Comparison of ENCODE assay signal across 24 cellular contexts in genomic region chr14:30191639-30192279, GRCh38.
"Had no signal": no experiment of that assay in that cellular context is flagged by ENCODE, and none has a peak within 500 bp of the region (broad histone marks: within the 10 kb centered on the region; RNA-seq: fewer than 3 reads in every experiment).

No MANE protein-coding gene starts in this region.

- H3K27ac ChIP-seq: adrenal gland, breast epithelium, colonic mucosa, dorsolateral prefrontal cortex, esophagus squamous epithelium, gastroesophageal sphincter, sigmoid colon, spleen, thoracic aorta had no signal

- H3K4me1 ChIP-seq: breast epithelium, colonic mucosa, esophagus squamous epithelium, spleen had no signal

- H3K36me3 ChIP-seq: adrenal gland, breast epithelium, colonic mucosa, esophagus squamous epithelium, gastroesophageal sphincter, sigmoid colon, spleen, thoracic aorta had no signal

- DNase-seq: activated CD4-positive, alpha-beta T cell treated with anti-CD3 and anti-CD28 coated beads, Interleukin-2, amount 50 U/mL, for 4 hours; activated CD8-positive, alpha-beta memory T cell treated with anti-CD3 and anti-CD28 coated beads for 24 hours; activated CD8-positive, alpha-beta memory T cell treated with anti-CD3 and anti-CD28 coated beads, Interleukin-2, amount 50 U/mL, for 4 hours; activated T-cell treated with anti-CD3 and anti-CD28 coated beads, Interleukin-2, amount 50 U/mL, for 24 hours; adrenal gland; colonic mucosa; dorsolateral prefrontal cortex; esophagus squamous epithelium; head of caudate nucleus; hypothalamus; islet precursor cell; left cardiac atrium; posterior cingulate gyrus; sigmoid colon; spleen; stimulated activated CD4-positive, alpha-beta T cell treated with anti-CD3 and anti-CD28 coated beads, Interleukin-4, amount 100 ng/mL, for 1 hour; stimulated activated naive CD4-positive, alpha-beta T cell; T1000 had no signal

- H3K27me3 ChIP-seq: adrenal gland, breast epithelium, colonic mucosa, dorsolateral prefrontal cortex, esophagus squamous epithelium, gastroesophageal sphincter, sigmoid colon, spleen had no signal

- H3K9me3 ChIP-seq: adrenal gland, breast epithelium, colonic mucosa, esophagus squamous epithelium, gastroesophageal sphincter, sigmoid colon, spleen, thoracic aorta had no signal

- H3K4me3 ChIP-seq: adrenal gland, breast epithelium, colonic mucosa, dorsolateral prefrontal cortex, esophagus squamous epithelium, gastroesophageal sphincter, sigmoid colon, spleen, thoracic aorta had no signal

- ATAC-seq: activated naive CD4-positive, alpha-beta T cell treated with anti-CD3 and anti-CD28 coated beads, Interleukin-2, amount 50 U/mL, for 72 hours; activated T-helper 17 cell treated with anti-CD3 and anti-CD28 coated beads, Interleukin-2, amount 50 U/mL, for 72 hours; gastroesophageal sphincter; left cardiac atrium; WTC11 had no signal
